8 cellular contexts compared by ENCODE assay signal in the genomic region with DNA sequence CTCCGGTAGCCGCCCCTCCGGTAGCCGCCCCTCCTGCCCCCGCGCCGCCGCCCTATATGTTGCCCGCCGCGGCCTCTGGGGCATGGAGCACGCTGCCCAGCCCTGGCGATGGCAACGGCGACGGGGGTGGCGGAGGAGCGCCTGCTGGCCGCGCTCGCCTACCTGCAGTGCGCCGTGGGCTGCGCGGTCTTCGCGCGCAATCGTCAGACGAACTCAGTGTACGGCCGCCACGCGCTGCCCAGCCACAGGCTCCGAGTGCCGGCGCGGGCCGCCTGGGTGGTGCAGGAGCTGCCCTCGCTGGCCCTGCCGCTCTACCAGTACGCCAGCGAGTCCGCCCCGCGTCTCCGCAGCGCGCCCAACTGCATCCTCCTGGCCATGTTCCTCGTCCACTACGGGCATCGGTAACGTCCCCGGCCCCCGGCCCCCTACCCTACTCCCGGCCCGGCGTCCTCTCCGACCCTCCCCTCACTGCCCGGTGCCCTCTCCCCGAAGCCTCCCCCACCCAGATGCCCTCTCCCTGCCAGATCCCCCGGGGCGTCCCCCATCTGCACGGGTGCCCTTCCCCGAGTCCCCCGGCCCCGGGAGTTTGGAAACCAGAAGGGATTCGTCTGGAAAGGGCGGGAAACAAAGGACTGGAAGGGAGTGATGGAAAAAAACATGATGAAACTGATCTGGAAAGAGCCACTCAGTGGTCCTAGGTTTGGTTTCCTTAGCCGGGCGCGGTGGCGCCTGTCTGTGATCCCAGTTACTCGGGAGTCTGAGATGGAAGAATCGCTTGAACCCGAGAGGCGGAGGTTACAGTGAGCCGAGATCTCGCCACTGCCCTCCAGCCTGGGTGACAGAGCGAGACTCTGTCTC. TPM values are rescaled to one million over a fixed set of nuclear protein-coding genes. Genes with fewer than 3 reads are reported as not detected.
DNase-seq lines count a peak whose midpoint lies in the region; ATAC-seq and TF ChIP-seq lines count a peak whose summit lies in the region.

No MANE protein-coding gene starts in this region.

- H3K9me3 ChIP-seq in heart right ventricle, result no peaks in the 10 kb centered on the region

- H3K4me1 ChIP-seq in heart right ventricle, result peaks cover 6 to 45% (median 30%) of the 10 kb centered on the region in 9 donors

- in situ Hi-C loops in ACHN (cut with HindIII; ENCODE audit: low pct_ligation_motif_present, low pct_unique_long_range_greater_than_20kb, low sequenced_read_pairs), result loop anchor here (25.0 kb wide), 1 partner anchor 104 kb away; no protein-coding TSS in a partner anchor

- ATAC-seq in HG02623 (IDR thresholded peaks at IDR 0.05; ENCODE audit: unreplicated experiment) (peak; percentile 44), heart right ventricle (peak; percentile 39 to 87 (median 54))
- peak; percentile 60 to 73 for ATAC-seq in activated naive CD4-positive, alpha-beta T cell treated with anti-CD3 and anti-CD28 coated beads, Interleukin-2, amount 50 U/mL, for 72 hours

- H3K36me3 Mint-ChIP-seq in activated naive CD4-positive, alpha-beta T cell treated with anti-CD3 and anti-CD28 coated beads, Interleukin-2, amount 50 U/mL, for 72 hours, result peaks cover 22 to 36% of the 10 kb centered on the region in 2 donors
- peaks cover 8% of the 10 kb centered on the region for H3K36me3 Mint-ChIP-seq in progenitor cell of endocrine pancreas (ENCODE audit: insufficient read depth)

- H3K4me3 Mint-ChIP-seq in progenitor cell of endocrine pancreas (ENCODE audit: low read depth), result peak overlapping the region; percentile 92

- no peaks in the 10 kb centered on the region for H3K27me3 Mint-ChIP-seq in progenitor cell of endocrine pancreas

- peaks cover 0 to 32% (median 5%) of the 10 kb centered on the region in 9 donors for H3K36me3 ChIP-seq in heart right ventricle

- peak overlapping the region; percentile 89 to 90 for H3K27ac Mint-ChIP-seq in activated naive CD4-positive, alpha-beta T cell treated with anti-CD3 and anti-CD28 coated beads, Interleukin-2, amount 50 U/mL, for 72 hours
- H3K27ac Mint-ChIP-seq in progenitor cell of endocrine pancreas, result peak overlapping the region; percentile 93

- H3K9me3 Mint-ChIP-seq in activated naive CD4-positive, alpha-beta T cell treated with anti-CD3 and anti-CD28 coated beads, Interleukin-2, amount 50 U/mL, for 72 hours, result no peaks in the 10 kb centered on the region
- no peaks in the 10 kb centered on the region for H3K9me3 Mint-ChIP-seq in progenitor cell of endocrine pancreas (ENCODE audit: low read depth)

- peak; percentile 48 for DNase-seq in ACHN
- DNase-seq in NCI-H128 (lab: John Stamatoyannopoulos, UW; ENCODE audit: unreplicated experiment), result peak; percentile 21
- DNase-seq in activated naive CD4-positive, alpha-beta T cell treated with anti-CD3 and anti-CD28 coated beads, Interleukin-2, amount 50 U/mL, for 72 hours (ENCODE audit: low spot score in 2 of 2), result peak in 1 of 2 donors; percentile 27
- DNase-seq in heart right ventricle, result peak in 1 of 2 donors; percentile 16
- DNase-seq in progenitor cell of endocrine pancreas (ENCODE audit: low spot score, unreplicated experiment), result peak; percentile 39
- DNase-seq in superior temporal gyrus (ENCODE audit: extremely low spot score), result no peak

- TF ChIP-seq CTCF in heart right ventricle (IDR thresholded peaks at IDR 0.05), result peak in 3 of 9 donors; percentile 16 to 29 (median 17)
- no peak for TF ChIP-seq CTCF in progenitor cell of endocrine pancreas (IDR thresholded peaks at IDR 0.05; ENCODE audit: unreplicated experiment)

- peaks cover 13% of the 10 kb centered on the region for H3K4me1 Mint-ChIP-seq in progenitor cell of endocrine pancreas (ENCODE audit: low read depth)

- H3K27me3 ChIP-seq in heart right ventricle, result no peaks in the 10 kb centered on the region

- WGBS in heart right ventricle, 2 donors, result 1% methylated on average over 79 to 80 of the region's 80 CpGs

- peak overlapping the region; percentile 96 to 99 (median 97) for H3K27ac ChIP-seq in heart right ventricle

- peak overlapping the region; percentile 73 for H3K4me3 ChIP-seq in GM08714 (ENCODE audit: low read length)
- peak overlapping the region; percentile 50 to 100 (median 96) for H3K4me3 ChIP-seq in heart right ventricle

- intact Hi-C loops in heart right ventricle (cut with DNase I), result loop anchor here in 9 of 10 donors (1.0 to 10.0 kb wide), 12 partner anchors 79 to 256 kb away; partner anchors contain the start of genes TENT4A (in 5 of the 9) and MED10 (in 1 of the 9)

RNA-seq across cellular contexts. Expression of gene SRD5A1, which starts 0.5 kb away (rescaled TPM):
- total RNA-seq in activated naive CD4-positive, alpha-beta T cell treated with anti-CD3 and anti-CD28 coated beads, Interleukin-2, amount 50 U/mL, for 72 hours, result 1 to 10 TPM; 7.3 to 8.4 TPM
- total RNA-seq in heart right ventricle, result 1 to 10 TPM; 2.1 to 5.5 (median 3.2) TPM
- 1 to 10 TPM; 1.0 to 2.6 TPM for polyA plus RNA-seq in heart right ventricle
- 22.2 and 24.8 TPM in 2 replicates for total RNA-seq in progenitor cell of endocrine pancreas

RNA-seq across cellular contexts. Expression of gene NSUN2, which starts 0.9 kb away (rescaled TPM):
- total RNA-seq in activated naive CD4-positive, alpha-beta T cell treated with anti-CD3 and anti-CD28 coated beads, Interleukin-2, amount 50 U/mL, for 72 hours, result 10 to 100 TPM; 50.6 to 94.0 TPM
- total RNA-seq in heart right ventricle, result 10 to 100 TPM; 30.0 to 42.6 (median 36.1) TPM
- 10 to 100 TPM; 27.9 to 31.5 TPM for polyA plus RNA-seq in heart right ventricle
- 61.3 and 67.5 TPM in 2 replicates for total RNA-seq in progenitor cell of endocrine pancreas
